Comparison of ENCODE assay signal across 8 cellular contexts in genomic region chr19:47514151-47514868, GRCh38. TPM values are rescaled to one million over a fixed set of nuclear protein-coding genes. Genes with fewer than 3 reads are reported as not detected.
DNase-seq lines count a peak whose midpoint lies in the region; ATAC-seq and TF ChIP-seq lines count a peak whose summit lies in the region.

No MANE protein-coding gene starts in this region.

- H3K4me1 ChIP-seq in left ventricle myocardium inferior (peaks cover 62% of the 10 kb centered on the region), smooth muscle cell (ENCODE audit: low read depth) (no peaks in the 10 kb centered on the region)

- peak overlapping the region; percentile 96 for H3K27ac Mint-ChIP-seq in WTC11

- H3K4me3 ChIP-seq in AG04449 (ENCODE audit: low read depth, low read length) (peak overlapping the region; percentile 100), H7 (ENCODE audit: insufficient read depth, low read depth, low read length) (peak overlapping the region; percentile 74), left ventricle myocardium inferior (peak overlapping the region; percentile 99), smooth muscle cell (peak overlapping the region; percentile 80)

- H3K36me3 Mint-ChIP-seq in WTC11 = no peaks in the 10 kb centered on the region

- H3K9ac ChIP-seq in smooth muscle cell (ENCODE audit: low read depth) = peak overlapping the region; percentile 99

- DNase-seq in AG04449 (ENCODE audit: low read depth, low spot score) (no peak), H7 (no peak), WTC11 (ENCODE audit: low spot score) (no peak), left ventricle myocardium inferior (no peak), smooth muscle cell (lab: John Stamatoyannopoulos, UW; ENCODE audit: unreplicated experiment) (no peak), foreskin melanocyte (no peak)
- DNase-seq in activated CD4-positive, alpha-beta T cell treated with anti-CD3 and anti-CD28 coated beads, Interleukin-2, amount 50 U/mL, for 1 hour = no peak

- CTCF ChIA-PET in AG04449 (lab: Yijun Ruan, JAX) (interaction anchor here (0.8 to 3.1 kb wide), 5 partner anchors 10 to 218 kb away, joined by 3 to 33 read pairs (median 6); partner anchors contain the start of gene KPTN), WTC11 (lab: Charles Lee) (interaction anchor here (1.0 to 1.5 kb wide), 2 partner anchors 77 to 185 kb away, joined by 3 to 5 read pairs; no protein-coding TSS in a partner anchor)

- H2AFZ ChIP-seq in smooth muscle cell (ENCODE audit: low read depth) = peak overlapping the region; percentile 71

- no peaks in the 10 kb centered on the region for H3K9me3 Mint-ChIP-seq in WTC11

- peaks cover 53% of the 10 kb centered on the region for H3K79me2 ChIP-seq in smooth muscle cell (ENCODE audit: low read depth)

- TF ChIP-seq CTCF in AG04449 (IDR thresholded peaks at IDR 0.05; ENCODE audit: insufficient read depth, low read length, missing control alignments) (no peak), WTC11 (IDR thresholded peaks at IDR 0.05) (no peak), left ventricle myocardium inferior (IDR thresholded peaks at IDR 0.05; ENCODE audit: borderline replicate concordance) (no peak), smooth muscle cell (IDR thresholded peaks at IDR 0.05; ENCODE audit: borderline replicate concordance, insufficient read depth, poor library complexity, severe bottlenecking) (no peak)

- H3K27me3 ChIP-seq in H7 (ENCODE audit: control insufficient read depth, insufficient read depth, low read length) (no peaks in the 10 kb centered on the region), left ventricle myocardium inferior (ENCODE audit: low read depth) (no peaks in the 10 kb centered on the region), smooth muscle cell (ENCODE audit: low read depth) (no peaks in the 10 kb centered on the region)

- H3K9me3 ChIP-seq in left ventricle myocardium inferior (replicated peaks) (no peaks in the 10 kb centered on the region), smooth muscle cell (replicated peaks; ENCODE audit: low read depth) (no peaks in the 10 kb centered on the region)

- intact Hi-C loops in left ventricle myocardium inferior (cut with micrococcal nuclease) = no loop called here

- POLR2A ChIA-PET in AG04449 (lab: Yijun Ruan, JAX) = no interaction called here
- POLR2A ChIA-PET in WTC11 (lab: Charles Lee) = no interaction called here

- H3F3A ChIP-seq in smooth muscle cell (ENCODE audit: low read depth) = no peaks in the 10 kb centered on the region

- ATAC-seq in WTC11 (no peak), GM18858 (IDR thresholded peaks at IDR 0.05; ENCODE audit: unreplicated experiment) (no peak)

- H3K4me1 Mint-ChIP-seq in WTC11 = peaks cover 30% of the 10 kb centered on the region

- peak overlapping the region; percentile 97 for H3K4me3 Mint-ChIP-seq in WTC11

- WGBS in smooth muscle cell (ENCODE audit: low lambda C conversion rate) = 12% methylated on average over 38 of the region's 40 CpGs

- peak overlapping the region; percentile 89 for H3K4me2 ChIP-seq in smooth muscle cell

- peaks cover 41% of the 10 kb centered on the region for H4K20me1 ChIP-seq in smooth muscle cell (ENCODE audit: low read depth)

- H3K27ac ChIP-seq in left ventricle myocardium inferior (replicated peaks) (peak overlapping the region; percentile 97), smooth muscle cell (ENCODE audit: low read depth) (peak overlapping the region; percentile 98)

- H3K36me3 ChIP-seq in H7 (replicated peaks; ENCODE audit: control insufficient read depth, insufficient read depth, low read length) = no peaks in the 10 kb centered on the region
- H3K36me3 ChIP-seq in left ventricle myocardium inferior = no peaks in the 10 kb centered on the region
- no peaks in the 10 kb centered on the region for H3K36me3 ChIP-seq in smooth muscle cell (ENCODE audit: low read depth)

- no peaks in the 10 kb centered on the region for H3K27me3 Mint-ChIP-seq in WTC11 (ENCODE audit: low read depth)

TF ChIP-seq in WTC11, 78 proteins besides CTCF, POLR2A, EP300 and RAD21:
- TF ChIP-seq NFATC4 (CRISPR knock-in tag; IDR thresholded peaks at IDR 0.05) = no peak
- TF ChIP-seq FOXJ3 (CRISPR knock-in tag; IDR thresholded peaks at IDR 0.05; ENCODE audit: borderline replicate concordance) = no peak
- TF ChIP-seq, protein P1, sequence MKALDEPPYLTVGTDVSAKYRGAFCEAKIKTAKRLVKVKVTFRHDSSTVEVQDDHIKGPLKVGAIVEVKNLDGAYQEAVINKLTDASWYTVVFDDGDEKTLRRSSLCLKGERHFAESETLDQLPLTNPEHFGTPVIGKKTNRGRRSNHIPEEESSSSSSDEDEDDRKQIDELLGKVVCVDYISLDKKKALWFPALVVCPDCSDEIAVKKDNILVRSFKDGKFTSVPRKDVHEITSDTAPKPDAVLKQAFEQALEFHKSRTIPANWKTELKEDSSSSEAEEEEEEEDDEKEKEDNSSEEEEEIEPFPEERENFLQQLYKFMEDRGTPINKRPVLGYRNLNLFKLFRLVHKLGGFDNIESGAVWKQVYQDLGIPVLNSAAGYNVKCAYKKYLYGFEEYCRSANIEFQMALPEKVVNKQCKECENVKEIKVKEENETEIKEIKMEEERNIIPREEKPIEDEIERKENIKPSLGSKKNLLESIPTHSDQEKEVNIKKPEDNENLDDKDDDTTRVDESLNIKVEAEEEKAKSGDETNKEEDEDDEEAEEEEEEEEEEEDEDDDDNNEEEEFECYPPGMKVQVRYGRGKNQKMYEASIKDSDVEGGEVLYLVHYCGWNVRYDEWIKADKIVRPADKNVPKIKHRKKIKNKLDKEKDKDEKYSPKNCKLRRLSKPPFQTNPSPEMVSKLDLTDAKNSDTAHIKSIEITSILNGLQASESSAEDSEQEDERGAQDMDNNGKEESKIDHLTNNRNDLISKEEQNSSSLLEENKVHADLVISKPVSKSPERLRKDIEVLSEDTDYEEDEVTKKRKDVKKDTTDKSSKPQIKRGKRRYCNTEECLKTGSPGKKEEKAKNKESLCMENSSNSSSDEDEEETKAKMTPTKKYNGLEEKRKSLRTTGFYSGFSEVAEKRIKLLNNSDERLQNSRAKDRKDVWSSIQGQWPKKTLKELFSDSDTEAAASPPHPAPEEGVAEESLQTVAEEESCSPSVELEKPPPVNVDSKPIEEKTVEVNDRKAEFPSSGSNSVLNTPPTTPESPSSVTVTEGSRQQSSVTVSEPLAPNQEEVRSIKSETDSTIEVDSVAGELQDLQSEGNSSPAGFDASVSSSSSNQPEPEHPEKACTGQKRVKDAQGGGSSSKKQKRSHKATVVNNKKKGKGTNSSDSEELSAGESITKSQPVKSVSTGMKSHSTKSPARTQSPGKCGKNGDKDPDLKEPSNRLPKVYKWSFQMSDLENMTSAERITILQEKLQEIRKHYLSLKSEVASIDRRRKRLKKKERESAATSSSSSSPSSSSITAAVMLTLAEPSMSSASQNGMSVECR (CRISPR knock-in tag; IDR thresholded peaks at IDR 0.05; ENCODE audit: borderline replicate concordance) = 0 out of 2 replicates have a peak, but pooled peaks have one; percentile 35
- TF ChIP-seq, protein P2, sequence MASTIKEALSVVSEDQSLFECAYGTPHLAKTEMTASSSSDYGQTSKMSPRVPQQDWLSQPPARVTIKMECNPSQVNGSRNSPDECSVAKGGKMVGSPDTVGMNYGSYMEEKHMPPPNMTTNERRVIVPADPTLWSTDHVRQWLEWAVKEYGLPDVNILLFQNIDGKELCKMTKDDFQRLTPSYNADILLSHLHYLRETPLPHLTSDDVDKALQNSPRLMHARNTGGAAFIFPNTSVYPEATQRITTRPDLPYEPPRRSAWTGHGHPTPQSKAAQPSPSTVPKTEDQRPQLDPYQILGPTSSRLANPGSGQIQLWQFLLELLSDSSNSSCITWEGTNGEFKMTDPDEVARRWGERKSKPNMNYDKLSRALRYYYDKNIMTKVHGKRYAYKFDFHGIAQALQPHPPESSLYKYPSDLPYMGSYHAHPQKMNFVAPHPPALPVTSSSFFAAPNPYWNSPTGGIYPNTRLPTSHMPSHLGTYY (CRISPR knock-in tag; IDR thresholded peaks at IDR 0.05) = no peak
- TF ChIP-seq EMX1 (CRISPR knock-in tag; IDR thresholded peaks at IDR 0.05) = no peak
- no peak for TF ChIP-seq CDX4 (CRISPR knock-in tag; IDR thresholded peaks at IDR 0.05; ENCODE audit: borderline replicate concordance)
- no peak for TF ChIP-seq RORB (CRISPR knock-in tag; IDR thresholded peaks at IDR 0.05)
- TF ChIP-seq NFYB (CRISPR knock-in tag; conservative IDR thresholded peaks at IDR 0.05; ENCODE audit: low read depth) = no peak

RNA-seq across cellular contexts. Expression of gene NAPA, which starts 0.6 kb away (rescaled TPM):
- total RNA-seq in H7 (2014; rRNA removed; shearing (Covaris generic)) = 82.1 and 98.3 TPM in 2 replicates
- total RNA-seq in WTC11 (2021) (58.4 to 66.8 TPM (median 61.3 TPM) in 3 replicates), left ventricle myocardium inferior (120 TPM), smooth muscle cell (43.8 and 65.0 TPM in 2 replicates)
- 78.7 and 85.1 TPM in 2 replicates for polyA plus RNA-seq in smooth muscle cell

RNA-seq across cellular contexts. Expression of gene KPTN, which starts 30.3 kb away (rescaled TPM):
- total RNA-seq in H7 (2014; rRNA removed; shearing (Covaris generic)) = 9.9 and 10.5 TPM in 2 replicates
- total RNA-seq in WTC11 (2021) (24.5 to 30.2 TPM (median 29.5 TPM) in 3 replicates), left ventricle myocardium inferior (10.9 TPM), smooth muscle cell (3.4 and 12.2 TPM in 2 replicates)
- 10.6 and 15.5 TPM in 2 replicates for polyA plus RNA-seq in smooth muscle cell

RNA-seq across cellular contexts. Expression of gene SLC8A2, which starts 42.6 kb away (rescaled TPM):
- 6.7 and 10.3 TPM in 2 replicates for total RNA-seq in H7 (2014; rRNA removed; shearing (Covaris generic))
- 6.5 to 8.5 TPM (median 6.8 TPM) in 3 replicates for total RNA-seq in WTC11 (2021)
- 0.30 TPM for total RNA-seq in left ventricle myocardium inferior
- total RNA-seq in smooth muscle cell = 0.22 and 0.31 TPM in 2 replicates
- 0.50 and 0.62 TPM in 2 replicates for polyA plus RNA-seq in smooth muscle cell

RNA-seq across cellular contexts. Expression of gene ZNF541, which starts 58.6 kb away (rescaled TPM):
- total RNA-seq in H7 (2014; rRNA removed; shearing (Covaris generic)) = not detected in 2 replicates
- 0.07 to 0.09 TPM (median 0.09 TPM) in 3 replicates for total RNA-seq in WTC11 (2021)
- 0.99 TPM for total RNA-seq in left ventricle myocardium inferior
- total RNA-seq in smooth muscle cell = not detected in 2 replicates
- polyA plus RNA-seq in smooth muscle cell = not detected in 2 replicates
